1 cellular context compared by ENCODE assay signal in the genomic region with DNA sequence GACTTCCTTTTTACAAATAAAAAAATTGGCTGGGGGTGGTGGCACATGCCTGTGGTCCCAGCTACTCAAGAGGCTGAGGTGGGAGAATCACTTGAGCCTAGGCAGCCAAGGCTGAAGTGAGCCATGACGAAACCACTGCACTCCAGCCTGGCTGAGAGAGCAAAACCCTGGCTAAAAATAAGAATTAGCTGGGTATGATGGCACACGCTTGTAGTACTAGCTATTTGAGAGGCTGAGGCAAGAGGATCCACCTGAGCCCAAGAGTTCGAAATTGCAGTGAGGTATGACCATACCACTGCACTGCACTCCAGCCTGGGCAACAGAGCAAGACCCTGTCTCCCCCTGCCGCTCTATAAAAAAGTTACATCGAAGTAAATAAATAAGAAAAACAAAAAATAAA.
TF ChIP-seq lines count a peak whose summit lies in the region.

No MANE protein-coding gene starts in this region.

TF ChIP-seq in GM23338, 12 proteins besides CTCF, POLR2A, EP300 and RAD21 (continued from another document):
- TF ChIP-seq ZNF462 (CRISPR knock-in tag; IDR thresholded peaks at IDR 0.05) (no peak), EZH2 (IDR thresholded peaks at IDR 0.05; ENCODE audit: low read depth, unreplicated experiment) (no peak), ZNF331 (CRISPR knock-in tag; IDR thresholded peaks at IDR 0.05; ENCODE audit: low read depth) (no peak), POLR2AphosphoS5 (IDR thresholded peaks at IDR 0.05; ENCODE audit: low read depth) (no peak), EZH2phosphoT487 (IDR thresholded peaks at IDR 0.05; ENCODE audit: unreplicated experiment) (no peak), NANOG (IDR thresholded peaks at IDR 0.05; ENCODE audit: borderline replicate concordance) (no peak), CREB1 (CRISPR knock-in tag; IDR thresholded peaks at IDR 0.05; ENCODE audit: low read depth) (no peak)
- TF ChIP-seq, protein P1, sequence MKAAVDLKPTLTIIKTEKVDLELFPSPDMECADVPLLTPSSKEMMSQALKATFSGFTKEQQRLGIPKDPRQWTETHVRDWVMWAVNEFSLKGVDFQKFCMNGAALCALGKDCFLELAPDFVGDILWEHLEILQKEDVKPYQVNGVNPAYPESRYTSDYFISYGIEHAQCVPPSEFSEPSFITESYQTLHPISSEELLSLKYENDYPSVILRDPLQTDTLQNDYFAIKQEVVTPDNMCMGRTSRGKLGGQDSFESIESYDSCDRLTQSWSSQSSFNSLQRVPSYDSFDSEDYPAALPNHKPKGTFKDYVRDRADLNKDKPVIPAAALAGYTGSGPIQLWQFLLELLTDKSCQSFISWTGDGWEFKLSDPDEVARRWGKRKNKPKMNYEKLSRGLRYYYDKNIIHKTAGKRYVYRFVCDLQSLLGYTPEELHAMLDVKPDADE (IDR thresholded peaks at IDR 0.05) = no peak
